Comparison of ENCODE assay signal across 10 cellular contexts in genomic region chr17:43970366-43970765, GRCh38. TPM values are rescaled to one million over a fixed set of nuclear protein-coding genes. Genes with fewer than 3 reads are reported as not detected.
"Had no signal": no experiment of that assay in that cellular context is flagged by ENCODE, and none has a peak within 500 bp of the region (broad histone marks: within the 10 kb centered on the region; RNA-seq: fewer than 3 reads in every experiment).

No MANE protein-coding gene starts in this region.

- H3K4me1 ChIP-seq: HAP-1 had no signal

- H3K4me3 Mint-ChIP-seq: HFFc6 had no signal

- H3K27ac ChIP-seq: GM23248, HL-60 had no signal

- DNase-seq: GM23248, GOT3, H7, HFFc6, IMR-90 had no signal

- H3K36me3 ChIP-seq: HAP-1 had no signal

- H3K9me3 ChIP-seq: HAP-1 had no signal

- H3K4me3 ChIP-seq: GM23248, HAP-1 had no signal

- H3K27ac Mint-ChIP-seq: HFFc6 had no signal

- H3K9ac ChIP-seq: GM23248 had no signal

- ATAC-seq: HCT116 had no signal

- H3K9me3 Mint-ChIP-seq: HFFc6 had no signal

RNA-seq across cellular contexts. Expression of gene PYY, which starts 16.6 kb away (rescaled TPM):
- total RNA-seq: GM23248, HT1080, IMR-90 had no signal
- polyA plus RNA-seq: GM23248, IMR-90 had no signal

RNA-seq across cellular contexts. Expression of gene PPY, which starts 28.1 kb away (rescaled TPM):
- total RNA-seq: GM23248, H4, H7, HFFc6, HT1080, IMR-90 had no signal
- polyA plus RNA-seq: GM23248, IMR-90 had no signal
